Comparison of ENCODE assay signal across 8 cellular contexts in genomic region chr1:37846634-37847339, GRCh38. TPM values are rescaled to one million over a fixed set of nuclear protein-coding genes. Genes with fewer than 3 reads are reported as not detected.
DNase-seq lines count a peak whose midpoint lies in the region; ATAC-seq and TF ChIP-seq lines count a peak whose summit lies in the region.
"Had no signal": no experiment of that assay in that cellular context is flagged by ENCODE, and none has a peak within 500 bp of the region (broad histone marks: within the 10 kb centered on the region; RNA-seq: fewer than 3 reads in every experiment).

No MANE protein-coding gene starts in this region.

- no peak for TF ChIP-seq RAD21 in IMR-90 (IDR thresholded peaks at IDR 0.05; ENCODE audit: low read length)

- peaks cover 19% of the 10 kb centered on the region; the same call in 1 of the 2 replicates for H4K20me1 ChIP-seq in IMR-90 (ENCODE audit: insufficient read depth, low read length)

- intact Hi-C loops in IMR-90 (cut with micrococcal nuclease) = no loop called here
- intact Hi-C loops in sciatic nerve (cut with DNase I) = no loop called here

- H3K79me1 ChIP-seq in IMR-90 (ENCODE audit: low read depth in 1 of 2, low read length in 2 of 2) = peaks cover 45 to 76% of the 10 kb centered on the region in 2 experiments

- no peak overlapping the region for H3K14ac ChIP-seq in IMR-90 (replicated peaks; ENCODE audit: low read depth, low read length)

- H3K9me1 ChIP-seq in IMR-90 (ENCODE audit: insufficient read depth, low read length) = peaks cover 7% of the 10 kb centered on the region

- no peaks in the 10 kb centered on the region for H3K9me3 ChIP-seq in CD8-positive, alpha-beta memory T cell (ENCODE audit: low read length)
- no peaks in the 10 kb centered on the region for H3K9me3 ChIP-seq in IMR-90 (ENCODE audit: control insufficient read depth, insufficient read depth, low read length)

- H2BK20ac ChIP-seq in IMR-90 (ENCODE audit: low read depth, low read length) = no peak overlapping the region

- no peak overlapping the region for H2BK5ac ChIP-seq in IMR-90 (ENCODE audit: low read depth, low read length, poor library complexity, severe bottlenecking)

- H3K4me3 Mint-ChIP-seq in CD8-positive, alpha-beta memory T cell = peak overlapping the region in 6 of 7 donors; percentile 5 to 72 (median 39)
- peak overlapping the region; percentile 38 for H3K4me3 Mint-ChIP-seq in activated T-helper 17 cell treated with anti-CD3 and anti-CD28 coated beads, Interleukin-2, amount 50 U/mL, for 72 hours
- peak overlapping the region; percentile 30 to 80 (median 60) for H3K4me3 Mint-ChIP-seq in naive thymus-derived CD8-positive, alpha-beta T cell

- no peaks in the 10 kb centered on the region for H3K9me3 Mint-ChIP-seq in CD8-positive, alpha-beta memory T cell
- H3K9me3 Mint-ChIP-seq in activated T-helper 17 cell treated with anti-CD3 and anti-CD28 coated beads, Interleukin-2, amount 50 U/mL, for 72 hours = no peaks in the 10 kb centered on the region
- H3K9me3 Mint-ChIP-seq in naive thymus-derived CD8-positive, alpha-beta T cell = no peaks in the 10 kb centered on the region

- H3K18ac ChIP-seq in IMR-90 (ENCODE audit: low read depth, low read length) = no peak overlapping the region

- peaks cover 43 to 58% (median 56%) of the 10 kb centered on the region in 3 donors for H3K4me1 Mint-ChIP-seq in CD8-positive, alpha-beta memory T cell
- peaks cover 29% of the 10 kb centered on the region for H3K4me1 Mint-ChIP-seq in activated T-helper 17 cell treated with anti-CD3 and anti-CD28 coated beads, Interleukin-2, amount 50 U/mL, for 72 hours
- peaks cover 24 to 53% (median 42%) of the 10 kb centered on the region in 4 donors for H3K4me1 Mint-ChIP-seq in naive thymus-derived CD8-positive, alpha-beta T cell

- no peak overlapping the region for H2BK15ac ChIP-seq in IMR-90 (ENCODE audit: low read depth, low read length)

- CTCF ChIA-PET in CD8-positive, alpha-beta memory T cell (lab: Charles Lee) = interaction anchor here (1.8 kb wide), 1 partner anchor 13 kb away, joined by 6 read pairs; the partner anchor contains the start of gene MTF1
- CTCF ChIA-PET in IMR-90 (lab: Yijun Ruan, JAX) = no interaction called here

- no peak for DNase-seq in CD8-positive, alpha-beta memory T cell
- no peak for DNase-seq in IMR-90
- no peak for DNase-seq in naive thymus-derived CD8-positive, alpha-beta T cell
- no peak for DNase-seq in sciatic nerve (ENCODE audit: low spot score)
- no peak for DNase-seq in mucosa of gallbladder (ENCODE audit: low spot score)
- DNase-seq: cerebellar nuclear complex had no signal

- dilution Hi-C loops in IMR-90 (cut with HindIII; ENCODE audit: low sequenced_read_pairs, unreplicated experiment) = no loop called here

- peak overlapping the region; percentile 2; the same call in 1 of the 2 replicates for H3K4me2 ChIP-seq in IMR-90 (ENCODE audit: low read depth, low read length)

- no peaks in the 10 kb centered on the region for H3K27me3 ChIP-seq in CD8-positive, alpha-beta memory T cell (ENCODE audit: insufficient read depth, low read length, poor library complexity, severe bottlenecking)
- H3K27me3 ChIP-seq in IMR-90 (ENCODE audit: control insufficient read depth, insufficient read depth, low read length) = no peaks in the 10 kb centered on the region

- H3K27me3 Mint-ChIP-seq in CD8-positive, alpha-beta memory T cell = no peaks in the 10 kb centered on the region
- no peaks in the 10 kb centered on the region for H3K27me3 Mint-ChIP-seq in activated T-helper 17 cell treated with anti-CD3 and anti-CD28 coated beads, Interleukin-2, amount 50 U/mL, for 72 hours
- no peaks in the 10 kb centered on the region for H3K27me3 Mint-ChIP-seq in naive thymus-derived CD8-positive, alpha-beta T cell

- no peak overlapping the region for H3K27ac ChIP-seq in CD8-positive, alpha-beta memory T cell (ENCODE audit: low read depth, low read length)
- H3K27ac ChIP-seq in IMR-90 (ENCODE audit: insufficient read depth, low read length) = no peak overlapping the region

- in situ Hi-C loops in IMR-90 (cut with MboI; ENCODE audit: low sequenced_read_pairs) = no loop called here

- POLR2A ChIA-PET in CD8-positive, alpha-beta memory T cell (lab: Charles Lee) = no interaction called here
- POLR2A ChIA-PET in IMR-90 (lab: Charles Lee; ENCODE audit: unreplicated experiment) = interaction anchor here (0.7 kb wide), 1 partner anchor 112 kb away, joined by 8 read pairs; no protein-coding TSS in a partner anchor
- POLR2A ChIA-PET in naive thymus-derived CD8-positive, alpha-beta T cell (lab: Charles Lee) = interaction anchor here (0.6 to 1.6 kb wide), 2 partner anchors 13 to 38 kb away, joined by 3 to 5 read pairs; partner anchors contain the start of gene MTF1

- H2AK9ac ChIP-seq in IMR-90 (replicated peaks; ENCODE audit: low read depth, low read length, poor library complexity) = no peak overlapping the region

- H4K5ac ChIP-seq in IMR-90 (ENCODE audit: low read depth, low read length) = no peak overlapping the region

- H3K36me3 Mint-ChIP-seq in CD8-positive, alpha-beta memory T cell = peaks cover 0 to 46% (median 9%) of the 10 kb centered on the region in 3 donors
- peaks cover 50% of the 10 kb centered on the region for H3K36me3 Mint-ChIP-seq in activated T-helper 17 cell treated with anti-CD3 and anti-CD28 coated beads, Interleukin-2, amount 50 U/mL, for 72 hours (ENCODE audit: low read depth)
- peaks cover 0 to 35% (median 0%) of the 10 kb centered on the region in 3 donors for H3K36me3 Mint-ChIP-seq in naive thymus-derived CD8-positive, alpha-beta T cell

- no peak overlapping the region for H2BK120ac ChIP-seq in IMR-90 (ENCODE audit: low read depth, low read length)

- ATAC-seq in IMR-90 (ENCODE audit: low read depth) = no peak
- ATAC-seq in activated T-helper 17 cell treated with anti-CD3 and anti-CD28 coated beads, Interleukin-2, amount 50 U/mL, for 72 hours (replicated peaks) = no peak
- ATAC-seq in naive thymus-derived CD8-positive, alpha-beta T cell = no peak
- no peak for ATAC-seq in sciatic nerve
- no peak for ATAC-seq in GM18517 (IDR thresholded peaks at IDR 0.05; ENCODE audit: unreplicated experiment)

- no peak overlapping the region for H4K8ac ChIP-seq in IMR-90 (ENCODE audit: low read depth in 2 of 2, low read length in 2 of 2)

- no CpG with 5 or more reads among the region's 4 CpGs for WGBS in IMR-90 (ENCODE audit: extremely low coverage in 2 of 2, insufficient read length in 1 of 2), 2 experiments

- no peak overlapping the region for H3K9ac ChIP-seq in IMR-90 (ENCODE audit: low read depth, low read length)

- no peak overlapping the region for H2AFZ ChIP-seq in IMR-90 (replicated peaks; ENCODE audit: low read length, poor library complexity)

- no peak for TF ChIP-seq POLR2A in IMR-90 (IDR thresholded peaks at IDR 0.05; ENCODE audit: low read depth, low read length)

- peak overlapping the region; percentile 19 to 78 (median 56) for H3K27ac Mint-ChIP-seq in CD8-positive, alpha-beta memory T cell
- H3K27ac Mint-ChIP-seq in activated T-helper 17 cell treated with anti-CD3 and anti-CD28 coated beads, Interleukin-2, amount 50 U/mL, for 72 hours = peak overlapping the region; percentile 84
- peak overlapping the region; percentile 22 to 87 (median 78) for H3K27ac Mint-ChIP-seq in naive thymus-derived CD8-positive, alpha-beta T cell

- no peak overlapping the region for H3K4ac ChIP-seq in IMR-90 (ENCODE audit: low read depth, low read length)

- no peak for TF ChIP-seq CTCF in IMR-90 (conservative IDR thresholded peaks at IDR 0.05; ENCODE audit: low read depth, low read length)

- H4K91ac ChIP-seq in IMR-90 (ENCODE audit: insufficient read depth, low read depth, low read length) = no peak overlapping the region

- H3K36me3 ChIP-seq in CD8-positive, alpha-beta memory T cell (ENCODE audit: insufficient read depth, low read length) = no peaks in the 10 kb centered on the region
- H3K36me3 ChIP-seq in IMR-90 (ENCODE audit: control insufficient read depth, insufficient read depth, low read length) = peaks cover 9% of the 10 kb centered on the region

- BruUV-seq in IMR-90 (replicated peaks; lab: Mats Ljungman, UMichigan) = no TSS peak

- no peak overlapping the region for H3K23ac ChIP-seq in IMR-90 (ENCODE audit: low read depth, low read length)

- no peak overlapping the region for H2AK5ac ChIP-seq in IMR-90 (ENCODE audit: low read depth, low read length)

- no peak overlapping the region for H3K4me3 ChIP-seq in CD8-positive, alpha-beta memory T cell (ENCODE audit: low read length)
- no peak overlapping the region for H3K4me3 ChIP-seq in IMR-90 (ENCODE audit: insufficient read depth, low read depth, low read length)

- H3K4me1 ChIP-seq in CD8-positive, alpha-beta memory T cell (ENCODE audit: insufficient read depth, low read length) = peaks cover 26% of the 10 kb centered on the region
- peaks cover 3% of the 10 kb centered on the region for H3K4me1 ChIP-seq in IMR-90 (ENCODE audit: control insufficient read depth, insufficient read depth, low read length)

- H3K56ac ChIP-seq in IMR-90 (ENCODE audit: extremely low read depth, insufficient read depth, low read length) = no peak overlapping the region

RNA-seq across cellular contexts. Expression of gene MTF1, which starts 12.6 kb away (rescaled TPM):
- total RNA-seq in CD8-positive, alpha-beta memory T cell = 10 to 100 TPM; 38.0 to 39.1 TPM
- 21.3 TPM for polyA plus RNA-seq in CD8-positive, alpha-beta memory T cell
- 2.2 and 2.3 TPM in 2 replicates for total RNA-seq in IMR-90 (2012; rRNA removed)
- 4.7 and 5.0 TPM in 2 replicates for polyA plus RNA-seq in IMR-90 (2012; rRNA removed)
- 1.5 and 1.9 TPM in 2 replicates for polyA plus RNA-seq in IMR-90 (2012; cell fraction: cytosol; rRNA removed)
- polyA plus RNA-seq in IMR-90 (2012; cell fraction: nucleus; rRNA removed; ENCODE audit: low replicate concordance) = 2.6 and 5.8 TPM in 2 replicates
- 10 to 100 TPM; 23.5 to 27.2 TPM for total RNA-seq in activated T-helper 17 cell treated with anti-CD3 and anti-CD28 coated beads, Interleukin-2, amount 50 U/mL, for 72 hours
- total RNA-seq in naive thymus-derived CD8-positive, alpha-beta T cell = 10 to 100 TPM; 26.6 to 28.1 TPM
- 10 to 100 TPM; 10.3 to 23.1 (median 14.5) TPM for polyA plus RNA-seq in naive thymus-derived CD8-positive, alpha-beta T cell
- total RNA-seq in sciatic nerve = 33.0 TPM
- total RNA-seq in mucosa of gallbladder = 18.6 TPM

RNA-seq across cellular contexts. Expression of gene YRDC, which starts 38.8 kb away (rescaled TPM):
- total RNA-seq in CD8-positive, alpha-beta memory T cell = 10 to 100 TPM; 72.4 to 80.8 TPM
- polyA plus RNA-seq in CD8-positive, alpha-beta memory T cell = 28.7 TPM
- total RNA-seq in IMR-90 (2012; rRNA removed) (19.2 and 21.7 TPM in 2 replicates), sciatic nerve (8.1 TPM), mucosa of gallbladder (11.5 TPM)
- 21.0 and 25.0 TPM in 2 replicates for polyA plus RNA-seq in IMR-90 (2012; rRNA removed)
- 15.7 and 17.5 TPM in 2 replicates for polyA plus RNA-seq in IMR-90 (2012; cell fraction: cytosol; rRNA removed)
- polyA plus RNA-seq in IMR-90 (2012; cell fraction: nucleus; rRNA removed; ENCODE audit: low replicate concordance) = 11.2 and 13.2 TPM in 2 replicates
- 10 to 100 TPM; 20.1 to 48.3 TPM for total RNA-seq in activated T-helper 17 cell treated with anti-CD3 and anti-CD28 coated beads, Interleukin-2, amount 50 U/mL, for 72 hours
- total RNA-seq in naive thymus-derived CD8-positive, alpha-beta T cell = 10 to 100 TPM; 16.6 to 18.5 TPM
- polyA plus RNA-seq in naive thymus-derived CD8-positive, alpha-beta T cell = 10 to 100 TPM; 14.8 to 34.3 (median 23.0) TPM

RNA-seq across cellular contexts. Expression of gene C1orf122, which starts 39.2 kb away (rescaled TPM):
- 10 to 100 TPM; 37.7 to 39.5 TPM for total RNA-seq in CD8-positive, alpha-beta memory T cell
- 29.4 TPM for polyA plus RNA-seq in CD8-positive, alpha-beta memory T cell
- total RNA-seq in IMR-90 (2012; rRNA removed) (2.0 and 2.2 TPM in 2 replicates), sciatic nerve (30.3 TPM), mucosa of gallbladder (69.6 TPM)
- polyA plus RNA-seq in IMR-90 (2012; rRNA removed) = 13.6 and 27.6 TPM in 2 replicates
- 62.5 and 64.7 TPM in 2 replicates for polyA plus RNA-seq in IMR-90 (2012; cell fraction: cytosol; rRNA removed)
- 32.7 and 41.9 TPM in 2 replicates for polyA plus RNA-seq in IMR-90 (2012; cell fraction: nucleus; rRNA removed; ENCODE audit: low replicate concordance)
- 10 to 100 TPM; 17.7 to 29.4 TPM for total RNA-seq in activated T-helper 17 cell treated with anti-CD3 and anti-CD28 coated beads, Interleukin-2, amount 50 U/mL, for 72 hours
- 10 to 100 TPM; 15.1 to 16.4 TPM for total RNA-seq in naive thymus-derived CD8-positive, alpha-beta T cell
- 10 to 100 TPM; 28.5 to 30.5 (median 29.2) TPM for polyA plus RNA-seq in naive thymus-derived CD8-positive, alpha-beta T cell

RNA-seq across cellular contexts. Expression of gene MANEAL, which starts 53.1 kb away (rescaled TPM):
- total RNA-seq in CD8-positive, alpha-beta memory T cell = 1 to 10 TPM; 8.0 to 9.0 TPM
- 4.0 TPM for polyA plus RNA-seq in CD8-positive, alpha-beta memory T cell
- 0.28 and 0.54 TPM in 2 replicates for total RNA-seq in IMR-90 (2012; rRNA removed)
- 0.46 and 0.55 TPM in 2 replicates for polyA plus RNA-seq in IMR-90 (2012; rRNA removed)
- 0.60 and 0.92 TPM in 2 replicates for polyA plus RNA-seq in IMR-90 (2012; cell fraction: cytosol; rRNA removed)
- polyA plus RNA-seq in IMR-90 (2012; cell fraction: nucleus; rRNA removed; ENCODE audit: low replicate concordance) = 0.26 and 0.32 TPM in 2 replicates
- total RNA-seq in activated T-helper 17 cell treated with anti-CD3 and anti-CD28 coated beads, Interleukin-2, amount 50 U/mL, for 72 hours = 1 to 10 TPM; 3.0 to 5.2 TPM
- total RNA-seq in naive thymus-derived CD8-positive, alpha-beta T cell = 1 to 10 TPM; 1.0 to 1.1 TPM
- 1 to 10 TPM in 2 of 3 donors, under 1 TPM in 1; 0.23 to 1.4 (median 1.0) TPM for polyA plus RNA-seq in naive thymus-derived CD8-positive, alpha-beta T cell
- total RNA-seq in sciatic nerve = 2.3 TPM
- 6.9 TPM for total RNA-seq in mucosa of gallbladder
